Comparison of ENCODE assay signal across 4 cellular contexts in the genomic region with DNA sequence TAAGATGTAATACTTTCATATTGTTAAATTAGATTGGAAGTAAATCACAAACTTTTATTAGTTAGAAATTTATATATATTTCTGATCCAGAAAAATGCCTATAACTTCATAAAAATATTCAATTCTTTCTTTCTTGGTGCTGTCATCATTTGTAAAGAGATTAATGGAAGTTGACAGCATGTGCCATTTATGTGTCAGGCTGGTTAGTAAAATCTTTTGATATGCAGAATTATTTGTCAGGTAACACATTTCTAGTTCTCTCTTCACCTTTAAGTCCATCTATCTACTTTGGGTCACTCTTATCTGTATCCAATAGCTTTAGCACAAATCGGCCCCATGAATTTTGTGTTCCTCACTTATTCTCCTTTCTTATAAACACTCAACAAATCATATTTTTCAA.
"Had no signal": no experiment of that assay in that cellular context is flagged by ENCODE, and none has a peak within 500 bp of the region (broad histone marks: within the 10 kb centered on the region; RNA-seq: fewer than 3 reads in every experiment).

No MANE protein-coding gene starts in this region.

- H3K4me3 ChIP-seq: K562 had no signal

- H3K4me2 ChIP-seq: KMS-11 had no signal

- ATAC-seq: HepG2, K562 had no signal

- H3K9ac ChIP-seq: KMS-11 had no signal

- H3K27ac ChIP-seq: HL-60, KMS-11 had no signal
